ENCODE assay signal across 8 cellular contexts in the genomic region with DNA sequence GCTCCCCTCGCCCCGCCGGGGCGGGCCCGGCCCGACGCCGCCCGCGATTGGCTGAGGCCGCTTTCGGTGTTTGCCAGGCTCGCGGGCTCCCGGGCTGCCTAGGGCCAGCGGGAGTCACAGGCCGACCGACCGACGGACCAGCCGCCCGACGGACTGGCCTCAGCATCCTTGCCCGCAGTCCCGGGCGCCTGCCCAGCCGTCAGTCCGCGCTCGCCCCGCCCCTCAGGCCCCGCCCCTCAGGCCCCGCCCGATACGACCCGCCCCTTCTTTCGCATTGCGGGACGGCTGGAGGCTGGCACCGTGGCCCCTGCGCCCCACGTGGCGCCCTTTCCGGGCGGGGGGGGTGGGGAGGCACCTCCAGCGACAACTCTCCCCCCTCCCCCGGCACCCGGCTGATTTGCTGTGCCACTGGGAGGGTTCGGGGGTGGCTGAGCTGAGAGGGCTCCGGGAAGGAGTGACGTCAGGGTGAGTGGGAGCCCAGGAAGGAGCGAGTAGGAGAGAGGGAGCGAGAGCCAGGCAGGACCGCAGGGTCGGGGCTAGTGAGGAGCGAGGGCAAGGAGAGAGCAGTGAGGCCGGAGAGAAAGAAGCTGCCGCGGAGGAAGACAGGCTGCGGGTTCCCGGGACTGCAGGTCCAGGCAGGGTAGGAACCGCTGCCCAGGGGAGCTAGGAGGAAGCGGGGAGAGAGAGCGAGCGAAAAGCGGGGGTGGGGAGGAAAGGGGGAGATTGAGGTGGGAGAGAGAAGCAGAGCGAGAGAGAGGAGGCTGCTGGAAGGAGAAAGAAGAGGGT.
DNase-seq lines count a peak whose midpoint lies in the region; ATAC-seq, FAIRE-seq and TF ChIP-seq lines count a peak whose summit lies in the region.

A gene with protein sequence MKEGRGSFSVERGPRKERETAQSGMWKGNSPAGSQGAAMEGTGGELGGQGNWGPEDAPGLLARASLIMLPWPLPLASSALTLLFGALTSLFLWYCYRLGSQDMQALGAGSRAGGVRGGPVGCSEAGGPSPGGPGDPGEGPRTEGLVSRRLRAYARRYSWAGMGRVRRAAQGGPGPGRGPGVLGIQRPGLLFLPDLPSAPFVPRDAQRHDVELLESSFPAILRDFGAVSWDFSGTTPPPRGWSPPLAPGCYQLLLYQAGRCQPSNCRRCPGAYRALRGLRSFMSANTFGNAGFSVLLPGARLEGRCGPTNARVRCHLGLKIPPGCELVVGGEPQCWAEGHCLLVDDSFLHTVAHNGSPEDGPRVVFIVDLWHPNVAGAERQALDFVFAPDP (plus strand): TSS at position 387 of the 786 bp plus-strand sequence. CDS start 484 bp downstream, outside the sequence.

- CTCF ChIA-PET in HEK293 (lab: Yijun Ruan, JAX) = interaction anchor here (0.7 to 2.1 kb wide), 6 partner anchors 16 to 122 kb away, joined by 3 to 10 read pairs (median 3); a partner anchor contains a TSS

- FAIRE-seq in D721Med (lab: Jason Lieb, UNC) = no peak

- DNase-seq in D721Med (ENCODE audit: insufficient read length, low spot score) = peak; percentile 87
- peak; percentile 72 for DNase-seq in NCI-H2196 treated with DMSO at 0.1 percent for 48 hours (lab: John Stamatoyannopoulos, UW; ENCODE audit: unreplicated experiment)
- DNase-seq in activated CD4-positive, alpha-beta T cell treated with anti-CD3 and anti-CD28 coated beads for 24 hours (ENCODE audit: low read depth in 2 of 2) = peak; percentile 40 to 53
- DNase-seq in left kidney (ENCODE audit: low read depth, low spot score) = peak; percentile 89
- DNase-seq in stimulated activated CD4-positive, alpha-beta T cell treated with anti-CD3 and anti-CD28 coated beads, Interleukin-1b, Interleukin-23, amount 100 ng/mL, for 24 hours (ENCODE audit: low read depth in 4 of 4, low spot score in 1 of 4) = peak; percentile 57 to 68 (median 58)

- POLR2A ChIA-PET in HEK293 (lab: Yijun Ruan, JAX) = interaction anchor here (0.5 to 2.2 kb wide), 18 partner anchors 9 to 106 kb away, joined by 3 to 13 read pairs (median 4); a partner anchor contains a TSS

- no peaks in the 10 kb centered on the region for H3K9me3 ChIP-seq in HEK293 (ENCODE audit: control insufficient read depth, insufficient read depth, low read depth, low read length)

- H3K4me1 ChIP-seq in HEK293 (ENCODE audit: control insufficient read depth, insufficient read depth, low read length) = peaks cover 2% of the 10 kb centered on the region; the same call in 1 of the 2 replicates

- ATAC-seq in HG03108 (IDR thresholded peaks at IDR 0.05; ENCODE audit: unreplicated experiment) = no peak

- H3K27ac ChIP-seq in HEK293 (ENCODE audit: extremely low read depth, low read depth, low read length) (no peak within 1 kb of the TSS), cingulate gyrus (ENCODE audit: low read depth, low read length) (peak within 1 kb of the TSS; percentile 90)

- no peak for TF ChIP-seq CTCF in D721Med (IDR thresholded peaks at IDR 0.05; ENCODE audit: insufficient read depth, missing control alignments)
- no peak for TF ChIP-seq CTCF in HEK293 (tag by site-specific recombination; IDR thresholded peaks at IDR 0.05)

- no peaks in the 10 kb centered on the region for H3K36me3 ChIP-seq in HEK293 (ENCODE audit: control insufficient read depth in 2 of 2, insufficient read depth in 1 of 2, low read length in 2 of 2)

- peak within 1 kb of the TSS; percentile 51 for H3K4me3 ChIP-seq in HEK293 (ENCODE audit: low read depth, low read length)

TF ChIP-seq in HEK293, 187 proteins besides CTCF, POLR2A, EP300 and RAD21 (continues in another document):
- TF ChIP-seq KLF10 (tag by site-specific recombination; IDR thresholded peaks at IDR 0.05) (peak; percentile 94), ZNF132 (tag by site-specific recombination; IDR thresholded peaks at IDR 0.05; ENCODE audit: borderline replicate concordance) (no peak), ZNF169 (tag by site-specific recombination; IDR thresholded peaks at IDR 0.05) (peak; percentile 99), ZBTB8A (tag by site-specific recombination; IDR thresholded peaks at IDR 0.05) (peak; percentile 86), REPIN1 (tag by site-specific recombination; IDR thresholded peaks at IDR 0.05; ENCODE audit: low read depth) (no peak), ZNF394 (tag by site-specific recombination; IDR thresholded peaks at IDR 0.05; ENCODE audit: borderline replicate concordance) (peak; percentile 47; the same call in 1 of the 2 replicates), WT1 (tag by site-specific recombination; IDR thresholded peaks at IDR 0.05) (no peak), ZNF433 (tag by site-specific recombination; IDR thresholded peaks at IDR 0.05; ENCODE audit: low read depth) (no peak), ZNF239 (tag by site-specific recombination; IDR thresholded peaks at IDR 0.05) (peak; percentile 22; the same call in 1 of the 2 replicates), ZNF571 (tag by site-specific recombination; IDR thresholded peaks at IDR 0.05) (no peak), ZNF266 (tag by site-specific recombination; IDR thresholded peaks at IDR 0.05; ENCODE audit: low read depth) (no peak), ZNF341 (tag by site-specific recombination; IDR thresholded peaks at IDR 0.05; ENCODE audit: low read depth) (0 out of 2 replicates have a peak, but pooled peaks have one; percentile 23), KLF16 (tag by site-specific recombination; IDR thresholded peaks at IDR 0.05) (peak; percentile 82), ZNF221 (tag by site-specific recombination; IDR thresholded peaks at IDR 0.05; ENCODE audit: borderline replicate concordance) (no peak), SP2 (tag by site-specific recombination; IDR thresholded peaks at IDR 0.05) (peak; percentile 72), MEIS1 (CRISPR knock-in tag; IDR thresholded peaks at IDR 0.05; ENCODE audit: borderline replicate concordance) (no peak), ZSCAN30 (tag by site-specific recombination; IDR thresholded peaks at IDR 0.05) (no peak; the same call in 1 of the 2 replicates), ZFP37 (tag by site-specific recombination; IDR thresholded peaks at IDR 0.05) (no peak)
- TF ChIP-seq, protein P1, sequence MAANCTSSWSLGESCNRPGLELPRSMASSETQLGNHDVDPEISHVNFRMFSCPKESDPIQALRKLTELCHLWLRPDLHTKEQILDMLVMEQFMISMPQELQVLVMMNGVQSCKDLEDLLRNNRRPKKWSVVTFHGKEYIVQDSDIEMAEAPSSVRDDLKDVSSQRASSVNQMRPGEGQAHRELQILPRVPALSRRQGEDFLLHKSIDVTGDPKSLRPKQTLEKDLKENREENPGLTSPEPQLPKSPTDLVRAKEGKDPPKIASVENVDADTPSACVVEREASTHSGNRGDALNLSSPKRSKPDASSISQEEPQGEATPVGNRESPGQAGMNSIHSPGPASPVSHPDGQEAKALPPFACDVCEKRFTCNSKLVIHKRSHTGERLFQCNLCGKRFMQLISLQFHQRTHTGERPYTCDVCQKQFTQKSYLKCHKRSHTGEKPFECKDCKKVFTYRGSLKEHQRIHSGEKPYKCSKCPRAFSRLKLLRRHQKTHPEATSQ (tag by site-specific recombination; IDR thresholded peaks at IDR 0.05) = no peak
- TF ChIP-seq, protein P2, sequence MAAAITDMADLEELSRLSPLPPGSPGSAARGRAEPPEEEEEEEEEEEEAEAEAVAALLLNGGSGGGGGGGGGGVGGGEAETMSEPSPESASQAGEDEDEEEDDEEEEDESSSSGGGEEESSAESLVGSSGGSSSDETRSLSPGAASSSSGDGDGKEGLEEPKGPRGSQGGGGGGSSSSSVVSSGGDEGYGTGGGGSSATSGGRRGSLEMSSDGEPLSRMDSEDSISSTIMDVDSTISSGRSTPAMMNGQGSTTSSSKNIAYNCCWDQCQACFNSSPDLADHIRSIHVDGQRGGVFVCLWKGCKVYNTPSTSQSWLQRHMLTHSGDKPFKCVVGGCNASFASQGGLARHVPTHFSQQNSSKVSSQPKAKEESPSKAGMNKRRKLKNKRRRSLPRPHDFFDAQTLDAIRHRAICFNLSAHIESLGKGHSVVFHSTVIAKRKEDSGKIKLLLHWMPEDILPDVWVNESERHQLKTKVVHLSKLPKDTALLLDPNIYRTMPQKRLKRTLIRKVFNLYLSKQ (tag by site-specific recombination; IDR thresholded peaks at IDR 0.05; ENCODE audit: borderline replicate concordance) = no peak
- TF ChIP-seq, protein P3, sequence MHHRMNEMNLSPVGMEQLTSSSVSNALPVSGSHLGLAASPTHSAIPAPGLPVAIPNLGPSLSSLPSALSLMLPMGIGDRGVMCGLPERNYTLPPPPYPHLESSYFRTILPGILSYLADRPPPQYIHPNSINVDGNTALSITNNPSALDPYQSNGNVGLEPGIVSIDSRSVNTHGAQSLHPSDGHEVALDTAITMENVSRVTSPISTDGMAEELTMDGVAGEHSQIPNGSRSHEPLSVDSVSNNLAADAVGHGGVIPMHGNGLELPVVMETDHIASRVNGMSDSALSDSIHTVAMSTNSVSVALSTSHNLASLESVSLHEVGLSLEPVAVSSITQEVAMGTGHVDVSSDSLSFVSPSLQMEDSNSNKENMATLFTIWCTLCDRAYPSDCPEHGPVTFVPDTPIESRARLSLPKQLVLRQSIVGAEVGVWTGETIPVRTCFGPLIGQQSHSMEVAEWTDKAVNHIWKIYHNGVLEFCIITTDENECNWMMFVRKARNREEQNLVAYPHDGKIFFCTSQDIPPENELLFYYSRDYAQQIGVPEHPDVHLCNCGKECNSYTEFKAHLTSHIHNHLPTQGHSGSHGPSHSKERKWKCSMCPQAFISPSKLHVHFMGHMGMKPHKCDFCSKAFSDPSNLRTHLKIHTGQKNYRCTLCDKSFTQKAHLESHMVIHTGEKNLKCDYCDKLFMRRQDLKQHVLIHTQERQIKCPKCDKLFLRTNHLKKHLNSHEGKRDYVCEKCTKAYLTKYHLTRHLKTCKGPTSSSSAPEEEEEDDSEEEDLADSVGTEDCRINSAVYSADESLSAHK (tag by site-specific recombination; IDR thresholded peaks at IDR 0.05) = no peak
- TF ChIP-seq, protein P4, sequence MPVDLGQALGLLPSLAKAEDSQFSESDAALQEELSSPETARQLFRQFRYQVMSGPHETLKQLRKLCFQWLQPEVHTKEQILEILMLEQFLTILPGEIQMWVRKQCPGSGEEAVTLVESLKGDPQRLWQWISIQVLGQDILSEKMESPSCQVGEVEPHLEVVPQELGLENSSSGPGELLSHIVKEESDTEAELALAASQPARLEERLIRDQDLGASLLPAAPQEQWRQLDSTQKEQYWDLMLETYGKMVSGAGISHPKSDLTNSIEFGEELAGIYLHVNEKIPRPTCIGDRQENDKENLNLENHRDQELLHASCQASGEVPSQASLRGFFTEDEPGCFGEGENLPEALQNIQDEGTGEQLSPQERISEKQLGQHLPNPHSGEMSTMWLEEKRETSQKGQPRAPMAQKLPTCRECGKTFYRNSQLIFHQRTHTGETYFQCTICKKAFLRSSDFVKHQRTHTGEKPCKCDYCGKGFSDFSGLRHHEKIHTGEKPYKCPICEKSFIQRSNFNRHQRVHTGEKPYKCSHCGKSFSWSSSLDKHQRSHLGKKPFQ (tag by site-specific recombination; IDR thresholded peaks at IDR 0.05) = no peak
